ENCODE assay signal across 6 cellular contexts in genomic region chr12:9685366-9685765, GRCh38. TPM values are rescaled to one million over a fixed set of nuclear protein-coding genes. Genes with fewer than 3 reads are reported as not detected.
"Had no signal": no experiment of that assay in that cellular context is flagged by ENCODE, and none has a peak within 500 bp of the region (broad histone marks: within the 10 kb centered on the region; RNA-seq: fewer than 3 reads in every experiment).

No MANE protein-coding gene starts in this region.

RNA-seq across cellular contexts. Expression of gene CLECL1, which starts 47.5 kb away (rescaled TPM):
- total RNA-seq: cardiac muscle cell, gastrocnemius medialis, left ventricle myocardium inferior, SJSA1, tibial nerve, vagina had no signal
- polyA plus RNA-seq: cardiac muscle cell had no signal
